ENCODE assay signal across 11 cellular contexts in the genomic region with DNA sequence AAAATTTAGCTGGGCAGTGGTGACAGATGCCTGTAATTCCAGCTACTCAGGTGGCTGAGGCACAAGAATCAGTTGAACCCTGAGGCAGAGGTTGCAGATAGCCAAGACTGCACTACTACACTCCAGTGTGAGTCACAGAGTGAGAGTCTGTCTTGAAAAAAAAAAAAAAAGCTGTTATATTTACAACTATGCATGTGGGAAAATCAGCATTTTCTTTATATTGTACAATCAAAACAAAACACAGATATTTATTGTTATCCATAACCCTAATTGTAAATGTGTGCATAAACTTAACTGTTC. TPM values are rescaled to one million over a fixed set of nuclear protein-coding genes. Genes with fewer than 3 reads are reported as not detected.
DNase-seq lines count a peak whose midpoint lies in the region; ATAC-seq and TF ChIP-seq lines count a peak whose summit lies in the region.
"Had no signal": no experiment of that assay in that cellular context is flagged by ENCODE, and none has a peak within 500 bp of the region (broad histone marks: within the 10 kb centered on the region; RNA-seq: fewer than 3 reads in every experiment).

No MANE protein-coding gene starts in this region.

- H3K4me2 ChIP-seq in fibroblast of lung (ENCODE audit: extremely low read depth, insufficient read depth, low read length) (peak overlapping the region; percentile 58), mesenchymal stem cell (ENCODE audit: low read length, poor library complexity, severe bottlenecking) (no peak overlapping the region)

- no peak overlapping the region for H2BK5ac ChIP-seq in mesenchymal stem cell (ENCODE audit: low read depth, low read length, poor library complexity, severe bottlenecking)

- H3K4me3 ChIP-seq in fibroblast of lung (replicated peaks in 1 of 4; ENCODE audit: control extremely low read depth in 1 of 4, insufficient read depth in 1 of 4, low read depth in 3 of 4, low read length in 4 of 4) (peak overlapping the region in 1 of 4 experiments; percentile 14), mesenchymal stem cell (ENCODE audit: insufficient read depth in 1 of 2, low read depth in 1 of 2, low read length in 2 of 2) (no peak overlapping the region), urinary bladder (ENCODE audit: low read depth, low read length) (no peak overlapping the region)

- peak overlapping the region; percentile 14 for H4K8ac ChIP-seq in mesenchymal stem cell (ENCODE audit: low read length)

- DNase-seq in RPMI7951 (ENCODE audit: low read depth), result peak; percentile 58
- DNase-seq in fibroblast of lung (ENCODE audit: low read depth in 2 of 2), result peak; percentile 56 to 67
- DNase-seq in mesenchymal stem cell, result peak; percentile 82
- no peak for DNase-seq in hippocampal formation (lab: John Stamatoyannopoulos, UW)
- no peak for DNase-seq in activated CD4-positive, alpha-beta T cell treated with anti-CD3 and anti-CD28 coated beads, Interleukin-2, amount 50 U/mL, for 48 hours
- DNase-seq: NCI-H526 treated with DMSO at 0.1 percent for 48 hours, T-helper 1 cell had no signal

- peak overlapping the region in 1 of 2 experiments; percentile 52 for H3K18ac ChIP-seq in mesenchymal stem cell (ENCODE audit: low read depth in 1 of 2, low read length in 2 of 2)

- H3K27ac ChIP-seq in fibroblast of lung (ENCODE audit: insufficient read depth, low read length), result peak overlapping the region; percentile 82
- H3K27ac ChIP-seq in mesenchymal stem cell (ENCODE audit: low read length, poor library complexity, severe bottlenecking), result peak overlapping the region; percentile 81
- H3K27ac ChIP-seq in urinary bladder (ENCODE audit: low read depth), result peak overlapping the region; percentile 76

- H3K4me1 ChIP-seq in fibroblast of lung (ENCODE audit: control insufficient read depth, extremely low read depth, insufficient read depth, low read length) (peaks cover 24% of the 10 kb centered on the region), mesenchymal stem cell (ENCODE audit: control insufficient read depth, insufficient read depth, low read depth, low read length) (peaks cover 5% of the 10 kb centered on the region), urinary bladder (ENCODE audit: insufficient read depth) (peaks cover 1% of the 10 kb centered on the region)

- H3K14ac ChIP-seq in mesenchymal stem cell (ENCODE audit: low read length in 2 of 2), result no peak overlapping the region

- H3K79me1 ChIP-seq in mesenchymal stem cell (replicated peaks; ENCODE audit: low read length, poor library complexity, severe bottlenecking), result no peaks in the 10 kb centered on the region

- H3K23ac ChIP-seq in mesenchymal stem cell (ENCODE audit: low read length in 2 of 2), result no peak overlapping the region

- no peak overlapping the region for H3K9ac ChIP-seq in fibroblast of lung (ENCODE audit: insufficient read depth, low read length)
- peak overlapping the region; percentile 72 for H3K9ac ChIP-seq in mesenchymal stem cell (ENCODE audit: low read length)

- H4K91ac ChIP-seq in mesenchymal stem cell (ENCODE audit: low read length), result no peak overlapping the region

- no peak for TF ChIP-seq CTCF in fibroblast of lung (conservative IDR thresholded peaks at IDR 0.05 in 1 of 2, IDR thresholded peaks at IDR 0.05 in 1 of 2; ENCODE audit: low read depth in 1 of 2, low read length in 2 of 2)

- H2AK5ac ChIP-seq in mesenchymal stem cell (ENCODE audit: low read length, severe bottlenecking), result no peak overlapping the region

- ATAC-seq in GM21515 (IDR thresholded peaks at IDR 0.05; ENCODE audit: unreplicated experiment) (no peak), GM21737 (IDR thresholded peaks at IDR 0.05; ENCODE audit: unreplicated experiment) (no peak)

- no peak overlapping the region for H2BK15ac ChIP-seq in mesenchymal stem cell (ENCODE audit: low read depth, poor library complexity, severe bottlenecking)

- H3K36me3 ChIP-seq in fibroblast of lung (ENCODE audit: control insufficient read depth, insufficient read depth, low read length) (peaks cover 23% of the 10 kb centered on the region), mesenchymal stem cell (ENCODE audit: control insufficient read depth in 1 of 2, insufficient read depth in 2 of 2, low read depth in 1 of 2, low read length in 2 of 2) (peaks cover 0 to 40% of the 10 kb centered on the region in 2 experiments), urinary bladder (ENCODE audit: insufficient read depth) (no peaks in the 10 kb centered on the region)

- peaks cover under 1% of the 10 kb centered on the region for H3K9me3 ChIP-seq in fibroblast of lung (ENCODE audit: control insufficient read depth, insufficient read depth, low read depth, low read length)
- no peaks in the 10 kb centered on the region for H3K9me3 ChIP-seq in mesenchymal stem cell (ENCODE audit: control insufficient read depth, low read length)

- H3K27me3 ChIP-seq in fibroblast of lung (ENCODE audit: control insufficient read depth, insufficient read depth, low read length) (no peaks in the 10 kb centered on the region), mesenchymal stem cell (ENCODE audit: control insufficient read depth in 1 of 2, insufficient read depth in 1 of 2, low read length in 2 of 2) (no peaks in the 10 kb centered on the region)

- no peaks in the 10 kb centered on the region for H3K79me2 ChIP-seq in fibroblast of lung (ENCODE audit: control insufficient read depth, insufficient read depth, low read length)

- no peaks in the 10 kb centered on the region for H4K20me1 ChIP-seq in fibroblast of lung (ENCODE audit: control insufficient read depth, extremely low read depth, insufficient read depth, low read length)

- H2AFZ ChIP-seq in fibroblast of lung (ENCODE audit: low read length) (no peak overlapping the region), mesenchymal stem cell (ENCODE audit: low read depth, low read length) (no peak overlapping the region)

- no peak overlapping the region for H2BK120ac ChIP-seq in mesenchymal stem cell (ENCODE audit: low read depth, low read length)

- no peak overlapping the region for H2BK12ac ChIP-seq in mesenchymal stem cell (ENCODE audit: low read length in 2 of 2)

- H3K4ac ChIP-seq in mesenchymal stem cell (ENCODE audit: low read depth in 1 of 2, low read length in 2 of 2), result peak overlapping the region in 1 of 2 experiments; percentile 55

RNA-seq across cellular contexts. Expression of gene C1R, which starts 12.5 kb away (rescaled TPM):
- 20.4 and 29.3 TPM in 2 replicates for total RNA-seq in RPMI7951 (2014; rRNA removed; shearing (Covaris generic))
- total RNA-seq in fibroblast of lung (407 and 650 TPM in 2 replicates), urinary bladder (174 TPM)
- polyA plus RNA-seq in fibroblast of lung (284 and 617 TPM in 2 replicates), urinary bladder (1,192 TPM)
- 286 and 777 TPM in 2 replicates for polyA plus RNA-seq in fibroblast of lung (2012)
- polyA minus RNA-seq in fibroblast of lung (ENCODE audit: low replicate concordance), result 346 and 748 TPM in 2 replicates
- 79.1 TPM for polyA plus RNA-seq in mesenchymal stem cell (2013, experiment 1 of 2)
- polyA plus RNA-seq in mesenchymal stem cell (2013, experiment 2 of 2), result 79.5 TPM

RNA-seq across cellular contexts. Expression of gene C1S, which starts 19.3 kb away (rescaled TPM):
- total RNA-seq in RPMI7951 (2014; rRNA removed; shearing (Covaris generic)), result 15.3 and 16.3 TPM in 2 replicates
- total RNA-seq in fibroblast of lung (997 and 1,549 TPM in 2 replicates), urinary bladder (196 TPM)
- polyA plus RNA-seq in fibroblast of lung (265 and 507 TPM in 2 replicates), urinary bladder (918 TPM)
- polyA plus RNA-seq in fibroblast of lung (2012), result 172 and 310 TPM in 2 replicates
- polyA minus RNA-seq in fibroblast of lung (ENCODE audit: low replicate concordance), result 111 and 156 TPM in 2 replicates
- 92.4 TPM for polyA plus RNA-seq in mesenchymal stem cell (2013, experiment 1 of 2)
- polyA plus RNA-seq in mesenchymal stem cell (2013, experiment 2 of 2), result 91.8 TPM

RNA-seq across cellular contexts. Expression of gene C1RL, which starts 29.2 kb away (rescaled TPM):
- 7.1 and 9.0 TPM in 2 replicates for total RNA-seq in RPMI7951 (2014; rRNA removed; shearing (Covaris generic))
- total RNA-seq in fibroblast of lung (34.4 and 64.9 TPM in 2 replicates), urinary bladder (20.6 TPM)
- polyA plus RNA-seq in fibroblast of lung (26.8 and 46.2 TPM in 2 replicates), urinary bladder (92.2 TPM)
- polyA plus RNA-seq in fibroblast of lung (2012), result 24.4 and 63.2 TPM in 2 replicates
- polyA minus RNA-seq in fibroblast of lung (ENCODE audit: low replicate concordance), result 93.1 and 137 TPM in 2 replicates
- polyA plus RNA-seq in mesenchymal stem cell (2013, experiment 1 of 2), result 18.5 TPM
- 18.8 TPM for polyA plus RNA-seq in mesenchymal stem cell (2013, experiment 2 of 2)

RNA-seq across cellular contexts. Expression of gene RBP5, which starts 48.9 kb away (rescaled TPM):
- not detected in 2 replicates for total RNA-seq in RPMI7951 (2014; rRNA removed; shearing (Covaris generic))
- total RNA-seq in fibroblast of lung (0.26 TPM in 1 of 2 replicates, not detected in the other), urinary bladder (2.6 TPM)
- polyA plus RNA-seq in fibroblast of lung (not detected in 2 replicates), urinary bladder (5.9 TPM)
- 0.33 and 0.48 TPM in 2 replicates for polyA plus RNA-seq in fibroblast of lung (2012)
- polyA minus RNA-seq in fibroblast of lung (ENCODE audit: low replicate concordance), result not detected in 2 replicates
- not detected for polyA plus RNA-seq in mesenchymal stem cell (2013, experiment 1 of 2)
- polyA plus RNA-seq in mesenchymal stem cell (2013, experiment 2 of 2), result not detected
- total RNA-seq: pulmonary artery endothelial cell had no signal

RNA-seq across cellular contexts. Expression of gene CLSTN3, which starts 50.4 kb away (rescaled TPM):
- 4.5 and 7.3 TPM in 2 replicates for total RNA-seq in RPMI7951 (2014; rRNA removed; shearing (Covaris generic))
- 9.5 and 23.5 TPM in 2 replicates for total RNA-seq in fibroblast of lung
- polyA plus RNA-seq in fibroblast of lung, result 8.3 and 11.9 TPM in 2 replicates
- 5.3 and 9.3 TPM in 2 replicates for polyA plus RNA-seq in fibroblast of lung (2012)
- polyA minus RNA-seq in fibroblast of lung (ENCODE audit: low replicate concordance), result 58.7 and 136 TPM in 2 replicates
- 16.7 TPM for polyA plus RNA-seq in mesenchymal stem cell (2013, experiment 1 of 2)
- polyA plus RNA-seq in mesenchymal stem cell (2013, experiment 2 of 2), result 12.7 TPM
- 16.7 TPM for total RNA-seq in urinary bladder
- 20.9 TPM for polyA plus RNA-seq in urinary bladder

Comparison
In these comparisons a context has a peak if more than half of its experiments do, and no peak if none do; other contexts are left out.
1. DNase-seq: peak in RPMI7951 (single experiment), fibroblast of lung (2 of 2) and mesenchymal stem cell (single experiment); none in hippocampal formation (0 of 2) and activated CD4-positive, alpha-beta T cell treated with anti-CD3 and anti-CD28 coated beads, Interleukin-2, amount 50 U/mL, for 48 hours (0 of 2).
2. RNA of gene C1S, which starts 19.3 kb away (total RNA-seq): 997 to 1,549 TPM in fibroblast of lung and 196 TPM in urinary bladder (single experiment); 15.3 to 16.3 TPM in RPMI7951; every median in the first group is over 10 times any median in the second.
3. Peak in every context shown above with its lines, with median percentiles within 50 percentile points of each other: H3K27ac ChIP-seq.